ENCODE assay signal across 18 cellular contexts in genomic region chr7:107934991-107935770, GRCh38. TPM values are rescaled to one million over a fixed set of nuclear protein-coding genes. Genes with fewer than 3 reads are reported as not detected.
DNase-seq lines count a peak whose midpoint lies in the region; ATAC-seq and TF ChIP-seq lines count a peak whose summit lies in the region.
"Had no signal": no experiment of that assay in that cellular context is flagged by ENCODE, and none has a peak within 500 bp of the region (broad histone marks: within the 10 kb centered on the region; RNA-seq: fewer than 3 reads in every experiment).

No MANE protein-coding gene starts in this region.

- H3K36me3 Mint-ChIP-seq in stimulated activated effector memory CD8-positive, alpha-beta T cell treated with anti-CD3 and anti-CD28 coated beads, Interleukin-12 subunit alpha, Interleukin-12 subunit beta, amount 100 ng/mL, for 72 hours, result no peaks in the 10 kb centered on the region

- no peaks in the 10 kb centered on the region for H3K9me2 ChIP-seq in PC-3 (replicated peaks; ENCODE audit: low read length)

- H3K4ac ChIP-seq in trophoblast cell (ENCODE audit: low read depth, low read length), result no peak overlapping the region

- no peak overlapping the region for H2BK12ac ChIP-seq in trophoblast cell (ENCODE audit: low read length)

- intact Hi-C loops in PC-3 (cut with micrococcal nuclease), result no loop called here

- no peak overlapping the region for H2BK5ac ChIP-seq in trophoblast cell (ENCODE audit: low read depth, low read length, poor library complexity)

- no peak overlapping the region for H2AK5ac ChIP-seq in trophoblast cell (ENCODE audit: low read length)

- no peaks in the 10 kb centered on the region for H3K9me3 Mint-ChIP-seq in stimulated activated effector memory CD8-positive, alpha-beta T cell treated with anti-CD3 and anti-CD28 coated beads, Interleukin-12 subunit alpha, Interleukin-12 subunit beta, amount 100 ng/mL, for 72 hours
- H3K9me3 Mint-ChIP-seq: activated naive CD8-positive, alpha-beta T cell treated with anti-CD3 and anti-CD28 coated beads, Interleukin-2, amount 10 ng/mL, durations not matched to agents 7 days and 5 days; CD4-positive, CD25-positive, alpha-beta regulatory T cell had no signal

- no peak overlapping the region for H3K27ac ChIP-seq in DND-41 (ENCODE audit: low read length)
- no peak overlapping the region for H3K27ac ChIP-seq in PC-3 (ENCODE audit: low read length)
- H3K27ac ChIP-seq in trophoblast cell (ENCODE audit: low read depth, low read length), result peak overlapping the region; percentile 96
- H3K27ac ChIP-seq: coronary artery, left lung, parathyroid adenoma had no signal

- no TSS peak for BruUV-seq in PC-3 (replicated peaks; lab: Mats Ljungman, UMichigan)

- H3K27ac Mint-ChIP-seq in stimulated activated effector memory CD8-positive, alpha-beta T cell treated with anti-CD3 and anti-CD28 coated beads, Interleukin-12 subunit alpha, Interleukin-12 subunit beta, amount 100 ng/mL, for 72 hours, result no peak overlapping the region
- H3K27ac Mint-ChIP-seq: activated naive CD8-positive, alpha-beta T cell treated with anti-CD3 and anti-CD28 coated beads, Interleukin-2, amount 10 ng/mL, durations not matched to agents 7 days and 5 days; CD4-positive, CD25-positive, alpha-beta regulatory T cell had no signal

- H3K36me3 ChIP-seq in DND-41 (ENCODE audit: insufficient read depth, low read length) (peaks cover 15% of the 10 kb centered on the region; the same call in 1 of the 2 replicates), PC-3 (ENCODE audit: low read depth, low read length) (peaks cover 42% of the 10 kb centered on the region), trophoblast cell (ENCODE audit: control insufficient read depth in 1 of 2, insufficient read depth in 2 of 2, low read length in 2 of 2) (peaks cover 20 to 44% of the 10 kb centered on the region in 2 experiments)

- WGBS in trophoblast cell (ENCODE audit: extremely low coverage, insufficient coverage, insufficient read length), result no CpG with 5 or more reads among the region's 8 CpGs

- H3F3A ChIP-seq in PC-3 (ENCODE audit: low read length, unreplicated experiment), result no peaks in the 10 kb centered on the region

- no peak overlapping the region for H4K12ac ChIP-seq in trophoblast cell (ENCODE audit: low read depth, low read length)

- H3K14ac ChIP-seq in trophoblast cell (ENCODE audit: low read length), result no peak overlapping the region

- H2BK120ac ChIP-seq in trophoblast cell (ENCODE audit: insufficient read depth, low read length, poor library complexity), result no peak overlapping the region

- no peaks in the 10 kb centered on the region for H3K9me3 ChIP-seq in DND-41 (ENCODE audit: insufficient read depth, low read length, severe bottlenecking)
- H3K9me3 ChIP-seq in PC-3 (ENCODE audit: low read length), result no peaks in the 10 kb centered on the region
- H3K9me3 ChIP-seq in trophoblast cell (ENCODE audit: insufficient read depth, low read depth, low read length), result no peaks in the 10 kb centered on the region
- H3K9me3 ChIP-seq: left lung, stomach had no signal

- no peak for DNase-seq in DND-41
- peak; percentile 20 for DNase-seq in PC-3
- peak; percentile 90 for DNase-seq in fibroblast of gingiva (ENCODE audit: low read depth)
- no peak for DNase-seq in trophoblast cell
- DNase-seq in stimulated activated effector memory CD8-positive, alpha-beta T cell treated with anti-CD3 and anti-CD28 coated beads, Interleukin-12 subunit alpha, Interleukin-12 subunit beta, amount 100 ng/mL, for 72 hours (ENCODE audit: low spot score in 2 of 2), result no peak
- DNase-seq in nucleus accumbens (lab: John Stamatoyannopoulos, UW), result no peak
- no peak for DNase-seq in NCI-H526 treated with DMSO at 0.1 percent for 48 hours (lab: John Stamatoyannopoulos, UW)
- DNase-seq: activated naive CD8-positive, alpha-beta T cell treated with anti-CD3 and anti-CD28 coated beads, Interleukin-2, amount 10 ng/mL, durations not matched to agents 7 days and 5 days; CD4-positive, CD25-positive, alpha-beta regulatory T cell; foreskin melanocyte; left lung; NCI-H1105 treated with DMSO at 0.1 percent for 48 hours; NCI-H526; SHP77; stomach had no signal

- no peak overlapping the region for H3K4me3 Mint-ChIP-seq in stimulated activated effector memory CD8-positive, alpha-beta T cell treated with anti-CD3 and anti-CD28 coated beads, Interleukin-12 subunit alpha, Interleukin-12 subunit beta, amount 100 ng/mL, for 72 hours
- H3K4me3 Mint-ChIP-seq: activated naive CD8-positive, alpha-beta T cell treated with anti-CD3 and anti-CD28 coated beads, Interleukin-2, amount 10 ng/mL, durations not matched to agents 7 days and 5 days; CD4-positive, CD25-positive, alpha-beta regulatory T cell had no signal

- peak; percentile 14; the same call in 1 of the 3 replicates for ATAC-seq in DND-41 (ENCODE audit: insufficient read depth, low read depth)
- ATAC-seq in PC-3, result peak; percentile 54
- ATAC-seq in stimulated activated effector memory CD8-positive, alpha-beta T cell treated with anti-CD3 and anti-CD28 coated beads, Interleukin-12 subunit alpha, Interleukin-12 subunit beta, amount 100 ng/mL, for 72 hours, result no peak
- no peak for ATAC-seq in HG02970 (IDR thresholded peaks at IDR 0.05; ENCODE audit: low FRiP score, unreplicated experiment)
- ATAC-seq: left lung had no signal

- H4K20me1 ChIP-seq in DND-41 (ENCODE audit: insufficient read depth, low read length) (no peaks in the 10 kb centered on the region), PC-3 (ENCODE audit: low read length) (no peaks in the 10 kb centered on the region)

- H4K91ac ChIP-seq in trophoblast cell (ENCODE audit: low read depth, low read length), result no peak overlapping the region

- no peak overlapping the region for H3K9ac ChIP-seq in DND-41 (ENCODE audit: low read depth, low read length)
- H3K9ac ChIP-seq in PC-3 (ENCODE audit: low read length), result no peak overlapping the region
- no peak overlapping the region for H3K9ac ChIP-seq in trophoblast cell (ENCODE audit: low read length)
- H3K9ac ChIP-seq: parathyroid adenoma had no signal

- POLR2A ChIA-PET in PC-3 (lab: Charles Lee; ENCODE audit: unreplicated experiment), result no interaction called here

- H3K27me3 ChIP-seq in DND-41 (ENCODE audit: insufficient read depth, low read length, poor library complexity) (no peaks in the 10 kb centered on the region), PC-3 (ENCODE audit: low read length) (no peaks in the 10 kb centered on the region), trophoblast cell (ENCODE audit: insufficient read depth, low read length) (no peaks in the 10 kb centered on the region)
- H3K27me3 ChIP-seq: left lung, stomach had no signal

- no peaks in the 10 kb centered on the region for H3K4me1 ChIP-seq in DND-41 (ENCODE audit: insufficient read depth, low read length)
- peaks cover 10% of the 10 kb centered on the region; the same call in 1 of the 2 replicates for H3K4me1 ChIP-seq in PC-3 (ENCODE audit: insufficient read depth, low read length)
- H3K4me1 ChIP-seq in trophoblast cell (ENCODE audit: control insufficient read depth in 1 of 2, insufficient read depth in 2 of 2, low read length in 2 of 2), result peaks cover 7 to 15% of the 10 kb centered on the region in 2 experiments
- H3K4me1 ChIP-seq: parathyroid adenoma had no signal

- TF ChIP-seq CTCF in DND-41 (IDR thresholded peaks at IDR 0.05; ENCODE audit: borderline replicate concordance, extremely low read depth, low read length, poor library complexity, severe bottlenecking), result no peak
- TF ChIP-seq CTCF in PC-3 (conservative IDR thresholded peaks at IDR 0.05; ENCODE audit: low read depth, low read length), result no peak

- H2AFZ ChIP-seq in DND-41 (ENCODE audit: low read depth, low read length), result no peak overlapping the region
- no peak overlapping the region for H2AFZ ChIP-seq in PC-3 (ENCODE audit: low read length)
- no peak overlapping the region for H2AFZ ChIP-seq in trophoblast cell (ENCODE audit: insufficient read depth, low read length, poor library complexity)
- H2AFZ ChIP-seq: parathyroid adenoma had no signal

- H3K4me1 Mint-ChIP-seq in stimulated activated effector memory CD8-positive, alpha-beta T cell treated with anti-CD3 and anti-CD28 coated beads, Interleukin-12 subunit alpha, Interleukin-12 subunit beta, amount 100 ng/mL, for 72 hours, result no peaks in the 10 kb centered on the region

- H3K79me2 ChIP-seq in DND-41 (ENCODE audit: insufficient read depth, low read length) (no peaks in the 10 kb centered on the region), PC-3 (ENCODE audit: low read length) (no peaks in the 10 kb centered on the region), trophoblast cell (ENCODE audit: control insufficient read depth, insufficient read depth, low read length, poor library complexity) (no peaks in the 10 kb centered on the region)
- H3K79me2 ChIP-seq: parathyroid adenoma had no signal

- no peak overlapping the region for H3K23ac ChIP-seq in trophoblast cell (ENCODE audit: low read length)

- H3K18ac ChIP-seq in trophoblast cell (ENCODE audit: low read length), result no peak overlapping the region

- H3K79me1 ChIP-seq in trophoblast cell (ENCODE audit: low read length), result peaks cover 7% of the 10 kb centered on the region

- CTCF ChIA-PET in PC-3 (lab: Charles Lee), result no interaction called here

- H3K4me3 ChIP-seq in DND-41 (ENCODE audit: low read depth in 1 of 2, low read length in 2 of 2) (no peak overlapping the region), PC-3 (ENCODE audit: low read length) (no peak overlapping the region), trophoblast cell (ENCODE audit: low read depth, low read length) (no peak overlapping the region)
- H3K4me3 ChIP-seq: coronary artery, left lung, stomach had no signal

- H3K4me2 ChIP-seq in DND-41 (ENCODE audit: insufficient read depth, low read length) (no peak overlapping the region), PC-3 (ENCODE audit: low read length) (no peak overlapping the region), trophoblast cell (ENCODE audit: low read length) (no peak overlapping the region)

- no peak overlapping the region for H4K8ac ChIP-seq in trophoblast cell (ENCODE audit: low read depth, low read length)

RNA-seq across cellular contexts. Expression of gene DLD, which starts 44.2 kb away (rescaled TPM):
- 53.6 and 64.0 TPM in 2 replicates for total RNA-seq in PC-3 (2014; rRNA removed)
- polyA plus RNA-seq in trophoblast cell (2013), result 93.2 and 100 TPM in 2 replicates

Comparison
In these comparisons a context has a peak if more than half of its experiments do, and no peak if none do; other contexts are left out.
1. ATAC-seq: peak in DND-41 (single experiment) and PC-3 (single experiment); none in stimulated activated effector memory CD8-positive, alpha-beta T cell treated with anti-CD3 and anti-CD28 coated beads, Interleukin-12 subunit alpha, Interleukin-12 subunit beta, amount 100 ng/mL, for 72 hours (single experiment) and HG02970 (single experiment).
2. DNase-seq: peak in PC-3 (single experiment) and fibroblast of gingiva (single experiment); none in DND-41 (single experiment), trophoblast cell (0 of 2), stimulated activated effector memory CD8-positive, alpha-beta T cell treated with anti-CD3 and anti-CD28 coated beads, Interleukin-12 subunit alpha, Interleukin-12 subunit beta, amount 100 ng/mL, for 72 hours (0 of 2), nucleus accumbens (0 of 56) and NCI-H526 treated with DMSO at 0.1 percent for 48 hours (single experiment).